Comparison of ENCODE assay signal across 20 cellular contexts in genomic region chr1:25825605-25826004, GRCh38. TPM values are rescaled to one million over a fixed set of nuclear protein-coding genes. Genes with fewer than 3 reads are reported as not detected.
"Had no signal": no experiment of that assay in that cellular context is flagged by ENCODE, and none has a peak within 500 bp of the region (broad histone marks: within the 10 kb centered on the region; RNA-seq: fewer than 3 reads in every experiment).

No MANE protein-coding gene starts in this region.

- H3K27me3 Mint-ChIP-seq: activated CD4-positive, alpha-beta T cell treated with anti-CD3 and anti-CD28 coated beads, Interleukin-2, amount 10 ng/mL, durations not matched to agents 24 days and 14 days; activated naive CD8-positive, alpha-beta T cell; naive thymus-derived CD4-positive, alpha-beta T cell had no signal

- H3K4me3 ChIP-seq: gastroesophageal sphincter, lung, suprapubic skin had no signal

- H3K9me3 Mint-ChIP-seq: activated CD4-positive, alpha-beta T cell treated with anti-CD3 and anti-CD28 coated beads, Interleukin-2, amount 10 ng/mL, durations not matched to agents 24 days and 14 days; brain had no signal

- ATAC-seq: activated CD8-positive, alpha-beta T cell treated with anti-CD3 and anti-CD28 coated beads, Interleukin-2, amount 10 ng/mL, durations not matched to agents 7 days and 5 days; gastroesophageal sphincter; left colon; naive thymus-derived CD4-positive, alpha-beta T cell; stimulated activated naive CD8-positive, alpha-beta T cell treated with anti-CD3 and anti-CD28 coated beads, Interleukin-15, Interleukin-2, amounts not matched to agents 100 U/mL and 50 U/mL, for 24 hours had no signal

- H3K27me3 ChIP-seq: gastroesophageal sphincter, neutrophil, suprapubic skin had no signal

- H3K4me3 Mint-ChIP-seq: activated CD4-positive, alpha-beta T cell treated with anti-CD3 and anti-CD28 coated beads, Interleukin-2, amount 10 ng/mL, durations not matched to agents 24 days and 14 days; activated CD8-positive, alpha-beta T cell treated with anti-CD3 and anti-CD28 coated beads, Interleukin-2, amount 10 ng/mL, durations not matched to agents 7 days and 5 days; activated naive CD8-positive, alpha-beta T cell; brain; naive thymus-derived CD4-positive, alpha-beta T cell had no signal

- H3K27ac ChIP-seq: gastroesophageal sphincter, neutrophil, suprapubic skin had no signal

- DNase-seq: activated CD4-positive, alpha-beta T cell treated with anti-CD3 and anti-CD28 coated beads, Interleukin-2, amount 10 ng/mL, durations not matched to agents 24 days and 14 days; activated CD4-positive, CD25-positive, alpha-beta regulatory T cell; activated CD8-positive, alpha-beta memory T cell treated with anti-CD3 and anti-CD28 coated beads, Interleukin-2, amount 50 U/mL, for 48 hours; activated CD8-positive, alpha-beta T cell treated with anti-CD3 and anti-CD28 coated beads, Interleukin-2, amount 10 ng/mL, durations not matched to agents 7 days and 5 days; activated gamma-delta T cell treated with Interleukin-2 at 50 U/mL for 16 hours; cerebellar nuclear complex; dermis blood vessel endothelial cell; left colon; naive thymus-derived CD4-positive, alpha-beta T cell; posterior cingulate gyrus; small intestine; stimulated activated CD4-positive, alpha-beta T cell treated with anti-CD3 and anti-CD28 coated beads, Interleukin-4, amount 100 ng/mL, for 24 hours; stimulated activated naive CD8-positive, alpha-beta T cell treated with anti-CD3 and anti-CD28 coated beads, Interleukin-15, Interleukin-2, amounts not matched to agents 100 U/mL and 50 U/mL, for 24 hours; trophoblast cell had no signal

- H3K9me3 ChIP-seq: gastroesophageal sphincter, neutrophil, suprapubic skin had no signal

- H3K27ac Mint-ChIP-seq: activated CD4-positive, alpha-beta T cell treated with anti-CD3 and anti-CD28 coated beads, Interleukin-2, amount 10 ng/mL, durations not matched to agents 24 days and 14 days; activated CD8-positive, alpha-beta T cell treated with anti-CD3 and anti-CD28 coated beads, Interleukin-2, amount 10 ng/mL, durations not matched to agents 7 days and 5 days; activated naive CD8-positive, alpha-beta T cell; brain had no signal

RNA-seq across cellular contexts. Expression of gene AUNIP, which starts 33.7 kb away (rescaled TPM):
- polyA plus RNA-seq: naive thymus-derived CD4-positive, alpha-beta T cell had no signal
